ENCODE assay signal across 8 cellular contexts in genomic region chr10:110008518-110009339, GRCh38. TPM values are rescaled to one million over a fixed set of nuclear protein-coding genes. Genes with fewer than 3 reads are reported as not detected.
DNase-seq lines count a peak whose midpoint lies in the region; ATAC-seq lines count a peak whose summit lies in the region.

No MANE protein-coding gene starts in this region.

- peak overlapping the region; percentile 66 for H3K9ac ChIP-seq in iPS-15b (ENCODE audit: low read depth, low read length)

- peak overlapping the region; percentile 60 for H3K27ac ChIP-seq in SJSA1
- H3K27ac ChIP-seq in angular gyrus (ENCODE audit: low read depth, low read length): peak overlapping the region; percentile 74

- H3K36me3 ChIP-seq in SJSA1: peaks cover 13% of the 10 kb centered on the region; the same call in 1 of the 2 replicates
- H3K36me3 ChIP-seq in iPS-15b (ENCODE audit: control insufficient read depth, insufficient read depth, low read length): no peaks in the 10 kb centered on the region

- H3K9me3 ChIP-seq in SJSA1 (replicated peaks): no peaks in the 10 kb centered on the region
- no peaks in the 10 kb centered on the region for H3K9me3 ChIP-seq in iPS-15b (ENCODE audit: control insufficient read depth, insufficient read depth, low read length)

- ATAC-seq in GM18511 (IDR thresholded peaks at IDR 0.05; ENCODE audit: unreplicated experiment) (peak; percentile 23), HG03280 (IDR thresholded peaks at IDR 0.05; ENCODE audit: unreplicated experiment) (peak; percentile 24), HG02610 (IDR thresholded peaks at IDR 0.05; ENCODE audit: unreplicated experiment) (no peak)

- H3K27me3 ChIP-seq in SJSA1 (replicated peaks): no peaks in the 10 kb centered on the region
- peaks cover 7% of the 10 kb centered on the region for H3K27me3 ChIP-seq in iPS-15b (ENCODE audit: control insufficient read depth, insufficient read depth, low read length)

- DNase-seq in SJSA1 (ENCODE audit: low read depth in 1 of 2, low spot score in 2 of 2) (peak in 1 of 2 experiments; percentile 33), foreskin melanocyte (no peak)
- DNase-seq in stimulated activated CD4-positive, alpha-beta T cell treated with anti-CD3 and anti-CD28 coated beads, Interleukin-12 subunit alpha, Interleukin-12 subunit beta, amount 100 ng/mL, for 48 hours (ENCODE audit: low read depth in 2 of 3, low spot score in 1 of 3): peak in 2 of 3 donors; percentile 16 to 32

- H3K4me1 ChIP-seq in SJSA1 (replicated peaks) (peaks cover 33% of the 10 kb centered on the region), iPS-15b (ENCODE audit: control insufficient read depth, insufficient read depth, low read length) (peaks cover 21% of the 10 kb centered on the region)

- peak overlapping the region; percentile 72 for H3K4me3 ChIP-seq in SJSA1
- peak overlapping the region; percentile 82 for H3K4me3 ChIP-seq in iPS-15b (ENCODE audit: low read depth, low read length)

RNA-seq across cellular contexts. Expression of gene ADD3, which starts 0.9 kb away (rescaled TPM):
- 107 and 303 TPM in 2 replicates for total RNA-seq in SJSA1 (2014; rRNA removed; shearing (Covaris generic))
